Comparison of ENCODE assay signal across 28 cellular contexts in the genomic region with DNA sequence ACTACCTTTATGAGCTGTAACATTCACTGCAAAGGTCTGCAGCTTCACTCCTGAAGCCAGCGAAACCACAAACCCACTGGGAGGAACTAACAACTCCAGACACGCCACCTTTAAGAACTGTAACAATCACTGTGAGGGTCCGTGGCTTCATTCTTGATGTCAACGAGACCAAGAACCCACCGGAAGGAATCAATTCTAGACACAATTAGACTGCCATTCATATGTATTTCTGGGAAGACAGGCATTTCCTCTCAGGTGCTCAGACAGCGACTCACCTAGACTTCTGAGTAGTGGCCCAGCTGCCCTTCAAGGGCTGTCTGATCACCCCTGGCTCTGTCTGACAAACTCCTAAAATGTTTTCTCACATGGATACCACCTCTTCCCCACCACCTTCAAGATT.
DNase-seq lines count a peak whose midpoint lies in the region; ATAC-seq and TF ChIP-seq lines count a peak whose summit lies in the region.
"Had no signal": no experiment of that assay in that cellular context is flagged by ENCODE, and none has a peak within 500 bp of the region (broad histone marks: within the 10 kb centered on the region; RNA-seq: fewer than 3 reads in every experiment).

No MANE protein-coding gene starts in this region.

- H3K9me3 ChIP-seq in BLaER1: peaks cover 14% of the 10 kb centered on the region
- no peaks in the 10 kb centered on the region for H3K9me3 ChIP-seq in osteoblast (ENCODE audit: low read depth, low read length)
- H3K9me3 ChIP-seq in uterus: no peaks in the 10 kb centered on the region
- no peaks in the 10 kb centered on the region for H3K9me3 ChIP-seq in gastrocnemius medialis
- H3K9me3 ChIP-seq: HAP-1, MG63 had no signal

- peaks cover 45% of the 10 kb centered on the region for H3K4me1 Mint-ChIP-seq in WTC11

- H3K4me1 ChIP-seq in BLaER1 (peaks cover 11% of the 10 kb centered on the region), foreskin keratinocyte (no peaks in the 10 kb centered on the region), mesendoderm (ENCODE audit: control insufficient read depth, low read depth, low read length) (peaks cover 3% of the 10 kb centered on the region), osteoblast (ENCODE audit: insufficient read depth, low read length) (no peaks in the 10 kb centered on the region), uterus (peaks cover 0 to 2% of the 10 kb centered on the region in 2 donors), gastrocnemius medialis (no peaks in the 10 kb centered on the region)
- H3K4me1 ChIP-seq: HAP-1 had no signal

- ATAC-seq in WTC11: 0 out of 2 replicates have a peak, but pooled peaks have one; percentile 27
- no peak for ATAC-seq in foreskin keratinocyte
- ATAC-seq in gastrocnemius medialis: no peak
- ATAC-seq: CD8-positive, alpha-beta T cell; HepG2; K562 had no signal

- H3K79me2 ChIP-seq in mesendoderm (ENCODE audit: control insufficient read depth, insufficient read depth, low read length) (no peaks in the 10 kb centered on the region), osteoblast (ENCODE audit: insufficient read depth, low read length) (no peaks in the 10 kb centered on the region)

- WGBS in mesendoderm (ENCODE audit: extremely low coverage, insufficient coverage, low lambda C conversion rate): no CpG with 5 or more reads among the region's 6 CpGs

- DNase-seq in WTC11 (ENCODE audit: low spot score) (no peak), foreskin keratinocyte (peak; percentile 22 to 34), mesendoderm (peak; percentile 53), HCEC 1CT (no peak), osteoblast (ENCODE audit: insufficient read length, low spot score, missing footprints) (no peak), uterus (no peak), gastrocnemius medialis (no peak)
- DNase-seq: ACHN; C1 segment of cervical spinal cord; CD8-positive, alpha-beta T cell; DMS153; EL; GF-D8; GM23248; MG63; NCI-H1417; NCI-H1694 treated with DMSO at 0.1 percent for 48 hours; NCI-H2081 treated with DMSO at 0.1 percent for 48 hours; NCI-H446; NCI-H526 treated with DMSO at 0.1 percent for 48 hours; OCI-M1; SHP77 had no signal

- H2BK120ac ChIP-seq in mesendoderm (ENCODE audit: low read depth, low read length): no peak overlapping the region

- no peaks in the 10 kb centered on the region for H3K79me1 ChIP-seq in mesendoderm (ENCODE audit: low read length)

- no peak for TF ChIP-seq POLR2A in uterus (IDR thresholded peaks at IDR 0.05)
- TF ChIP-seq POLR2A in gastrocnemius medialis (IDR thresholded peaks at IDR 0.05): no peak

- no peak overlapping the region for H3K18ac ChIP-seq in mesendoderm (ENCODE audit: low read length)

- CTCF ChIA-PET in WTC11 (lab: Charles Lee): no interaction called here

- H3K9ac ChIP-seq in BLaER1 (no peak overlapping the region), mesendoderm (ENCODE audit: low read length) (no peak overlapping the region)
- H3K9ac ChIP-seq: GM23248 had no signal

- peaks cover 26% of the 10 kb centered on the region for H3K9me3 Mint-ChIP-seq in WTC11
- H3K9me3 Mint-ChIP-seq: CD8-positive, alpha-beta T cell had no signal

- no peak overlapping the region for H3K4ac ChIP-seq in mesendoderm (ENCODE audit: low read depth, low read length)

- no peak overlapping the region for H2BK15ac ChIP-seq in mesendoderm (replicated peaks; ENCODE audit: low read depth)

- H3K36me3 Mint-ChIP-seq in WTC11: peaks cover 11% of the 10 kb centered on the region; the same call in 1 of the 2 replicates
- H3K36me3 Mint-ChIP-seq: CD8-positive, alpha-beta T cell had no signal

- TF ChIP-seq CTCF in WTC11 (IDR thresholded peaks at IDR 0.05) (no peak), foreskin keratinocyte (conservative IDR thresholded peaks at IDR 0.05) (no peak), osteoblast (IDR thresholded peaks at IDR 0.05; ENCODE audit: extremely low read depth, low read depth, low read length) (no peak), uterus (IDR thresholded peaks at IDR 0.05) (no peak), gastrocnemius medialis (IDR thresholded peaks at IDR 0.05 in 4 of 5, conservative IDR thresholded peaks at IDR 0.05 in 1 of 5) (no peak)

- no peak overlapping the region for H3K4me3 ChIP-seq in BLaER1
- H3K4me3 ChIP-seq in mesendoderm (ENCODE audit: low read length): no peak overlapping the region
- no peak overlapping the region for H3K4me3 ChIP-seq in osteoblast (ENCODE audit: insufficient read depth, low read length)
- H3K4me3 ChIP-seq in uterus: no peak overlapping the region
- H3K4me3 ChIP-seq in gastrocnemius medialis: no peak overlapping the region
- H3K4me3 ChIP-seq: GM23248, HAP-1, K562, MG63 had no signal

- H2AFZ ChIP-seq in osteoblast (ENCODE audit: low read length): no peak overlapping the region
- H2AFZ ChIP-seq: GM23248 had no signal

- POLR2A ChIA-PET in WTC11 (lab: Charles Lee): no interaction called here

- H4K20me1 ChIP-seq in BLaER1 (no peaks in the 10 kb centered on the region), osteoblast (ENCODE audit: insufficient read depth, low read length) (no peaks in the 10 kb centered on the region)

- no peak overlapping the region for H2AK5ac ChIP-seq in mesendoderm (ENCODE audit: low read length)

- H3K36me3 ChIP-seq in BLaER1 (no peaks in the 10 kb centered on the region), mesendoderm (ENCODE audit: control insufficient read depth, insufficient read depth, low read length) (no peaks in the 10 kb centered on the region), osteoblast (ENCODE audit: insufficient read depth, low read length) (no peaks in the 10 kb centered on the region), uterus (no peaks in the 10 kb centered on the region), gastrocnemius medialis (no peaks in the 10 kb centered on the region)
- H3K36me3 ChIP-seq: HAP-1, MG63 had no signal

- no peak overlapping the region for H3K56ac ChIP-seq in mesendoderm (ENCODE audit: low read length)

- H3K4me2 ChIP-seq in BLaER1 (peak overlapping the region; percentile 51), mesendoderm (ENCODE audit: low read length) (no peak overlapping the region), osteoblast (ENCODE audit: insufficient read depth, low read length) (no peak overlapping the region)

- peaks cover 62% of the 10 kb centered on the region for H3K27me3 Mint-ChIP-seq in WTC11 (ENCODE audit: low read depth)

- no peak overlapping the region for H2BK5ac ChIP-seq in mesendoderm (ENCODE audit: low read length)

- in situ Hi-C loops in gastrocnemius medialis (cut with MboI; ENCODE audit: low sequenced_read_pairs in 4 of 4): no loop called here

- no peaks in the 10 kb centered on the region for H3K27me3 ChIP-seq in BLaER1
- H3K27me3 ChIP-seq in foreskin keratinocyte: no peaks in the 10 kb centered on the region
- H3K27me3 ChIP-seq in mesendoderm (ENCODE audit: insufficient read depth, low read length, poor library complexity): no peaks in the 10 kb centered on the region
- H3K27me3 ChIP-seq in osteoblast (ENCODE audit: insufficient read depth, low read length): no peaks in the 10 kb centered on the region
- H3K27me3 ChIP-seq in uterus: no peaks in the 10 kb centered on the region
- no peaks in the 10 kb centered on the region for H3K27me3 ChIP-seq in gastrocnemius medialis
- H3K27me3 ChIP-seq: MG63 had no signal

- no peak overlapping the region for H3K4me3 Mint-ChIP-seq in WTC11
- H3K4me3 Mint-ChIP-seq: CD8-positive, alpha-beta T cell had no signal

- H3K23ac ChIP-seq in mesendoderm (ENCODE audit: low read length): no peak overlapping the region

- no peak overlapping the region for H3K27ac Mint-ChIP-seq in WTC11
- H3K27ac Mint-ChIP-seq: CD8-positive, alpha-beta T cell had no signal

- no peak overlapping the region for H4K8ac ChIP-seq in mesendoderm (ENCODE audit: low read depth, low read length)

- H3K27ac ChIP-seq in BLaER1 (no peak overlapping the region), foreskin keratinocyte (no peak overlapping the region), mesendoderm (ENCODE audit: low read depth, low read length) (no peak overlapping the region), osteoblast (ENCODE audit: low read depth, low read length) (no peak overlapping the region), uterus (no peak overlapping the region), gastrocnemius medialis (no peak overlapping the region)
- H3K27ac ChIP-seq: 22Rv1, GM23248, HL-60 had no signal

- intact Hi-C loops in uterus (cut with DNase I; ENCODE audit: low total_unique reads): no loop called here
- intact Hi-C loops in gastrocnemius medialis (cut with DNase I; ENCODE audit: low total_unique reads): no loop called here

- H4K5ac ChIP-seq in mesendoderm (ENCODE audit: low read length): no peak overlapping the region

TF ChIP-seq in WTC11, 78 proteins besides CTCF, POLR2A, EP300 and RAD21:
- TF ChIP-seq, protein P1, sequence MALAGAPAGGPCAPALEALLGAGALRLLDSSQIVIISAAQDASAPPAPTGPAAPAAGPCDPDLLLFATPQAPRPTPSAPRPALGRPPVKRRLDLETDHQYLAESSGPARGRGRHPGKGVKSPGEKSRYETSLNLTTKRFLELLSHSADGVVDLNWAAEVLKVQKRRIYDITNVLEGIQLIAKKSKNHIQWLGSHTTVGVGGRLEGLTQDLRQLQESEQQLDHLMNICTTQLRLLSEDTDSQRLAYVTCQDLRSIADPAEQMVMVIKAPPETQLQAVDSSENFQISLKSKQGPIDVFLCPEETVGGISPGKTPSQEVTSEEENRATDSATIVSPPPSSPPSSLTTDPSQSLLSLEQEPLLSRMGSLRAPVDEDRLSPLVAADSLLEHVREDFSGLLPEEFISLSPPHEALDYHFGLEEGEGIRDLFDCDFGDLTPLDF (CRISPR knock-in tag; IDR thresholded peaks at IDR 0.05): no peak

Comparison
In these comparisons a context has a peak if more than half of its experiments do, and no peak if none do; other contexts are left out.
1. DNase-seq: peak in foreskin keratinocyte (2 of 2) and mesendoderm (single experiment); none in WTC11 (single experiment), HCEC 1CT (single experiment), osteoblast (single experiment), uterus (0 of 2) and gastrocnemius medialis (0 of 2).